Comparison of ENCODE assay signal across 14 cellular contexts in genomic region chr3:187922704-187923393, GRCh38.
A peak's percentile ranks its signal among the peaks of the same experiment; 100 is the strongest.
DNase-seq lines count a peak whose midpoint lies in the region; ATAC-seq, FAIRE-seq and TF ChIP-seq lines count a peak whose summit lies in the region.
"Had no signal": no experiment of that assay in that cellular context is flagged by ENCODE, and none has a peak within 500 bp of the region (broad histone marks: within the 10 kb centered on the region; RNA-seq: fewer than 3 reads in every experiment).

No MANE protein-coding gene starts in this region.

- TF ChIP-seq POLR2A in HepG2 (IDR thresholded peaks at IDR 0.05; ENCODE audit: insufficient read depth in 1 of 2, low read depth in 2 of 2, low read length in 2 of 2) (no peak), right lobe of liver (IDR thresholded peaks at IDR 0.05) (no peak)

- DNase-seq in HepG2 (ENCODE audit: low spot score), result no peak
- DNase-seq in right lobe of liver, result no peak
- DNase-seq in astrocyte of the hippocampus (ENCODE audit: low read depth, low spot score), result peak; percentile 45
- peak; percentile 21 for DNase-seq in stimulated activated naive CD8-positive, alpha-beta T cell treated with anti-CD3 and anti-CD28 coated beads, Interleukin-15, Interleukin-2, amounts not matched to agents 100 U/mL and 50 U/mL, for 24 hours
- no peak for DNase-seq in AG20443 (ENCODE audit: low spot score)
- no peak for DNase-seq in GM20000 (ENCODE audit: low spot score)
- DNase-seq: C1 segment of cervical spinal cord, cerebellar nuclear complex, esophagus squamous epithelium, NCI-H1105, NCI-H82, sigmoid colon had no signal

- no peak for FAIRE-seq in HepG2 (lab: Jason Lieb, UNC)

- H3K4me3 ChIP-seq in HepG2 (replicated peaks in 1 of 3; ENCODE audit: insufficient read depth in 1 of 3, low read depth in 2 of 3, low read length in 3 of 3), result no peak overlapping the region
- H3K4me3 ChIP-seq in right lobe of liver, result no peak overlapping the region
- no peak overlapping the region for H3K4me3 ChIP-seq in OCI-LY3 (ENCODE audit: low read length)
- H3K4me3 ChIP-seq: esophagus squamous epithelium, sigmoid colon had no signal

- POLR2A ChIA-PET in HepG2 (lab: Yijun Ruan, JAX), result no interaction called here

- intact Hi-C loops in HepG2 (cut with micrococcal nuclease; ENCODE audit: unreplicated experiment) (no loop called here), right lobe of liver (cut with DNase I) (no loop called here)

- H3K36me3 ChIP-seq in HepG2 (replicated peaks in 1 of 2; ENCODE audit: control insufficient read depth in 1 of 2, insufficient read depth in 2 of 2, low read length in 2 of 2) (no peaks in the 10 kb centered on the region), right lobe of liver (no peaks in the 10 kb centered on the region), OCI-LY3 (replicated peaks; ENCODE audit: low read depth, low read length) (peaks cover 10% of the 10 kb centered on the region)
- H3K36me3 ChIP-seq: esophagus squamous epithelium, sigmoid colon had no signal

- H3K4me2 ChIP-seq in HepG2 (ENCODE audit: low read depth, low read length) (no peak overlapping the region), OCI-LY3 (ENCODE audit: low read length) (peak overlapping the region; percentile 0; the same call in 1 of the 2 replicates)

- H3K27ac ChIP-seq in HepG2 (ENCODE audit: extremely low read length, insufficient read depth, low read length) (no peak overlapping the region), right lobe of liver (no peak overlapping the region), OCI-LY3 (ENCODE audit: low read length) (no peak overlapping the region)
- H3K27ac ChIP-seq: esophagus squamous epithelium, sigmoid colon had no signal

- TF ChIP-seq RAD21 in HepG2 (CRISPR knock-in tag; IDR thresholded peaks at IDR 0.05), result no peak

- H3K27me3 ChIP-seq in HepG2 (ENCODE audit: control insufficient read depth in 1 of 2, insufficient read depth in 2 of 2, low read length in 2 of 2) (no peaks in the 10 kb centered on the region), right lobe of liver (no peaks in the 10 kb centered on the region), OCI-LY3 (ENCODE audit: low read depth, low read length) (peaks cover 65% of the 10 kb centered on the region)
- H3K27me3 ChIP-seq: esophagus squamous epithelium, sigmoid colon had no signal

- H2AFZ ChIP-seq in HepG2 (ENCODE audit: low read length) (no peak overlapping the region), OCI-LY3 (ENCODE audit: low read depth, low read length) (no peak overlapping the region)

- no TSS peak for BruUV-seq in HepG2 (replicated peaks; lab: Mats Ljungman, UMichigan)

- ATAC-seq in HepG2 (no peak), right lobe of liver (no peak), HG02759 (IDR thresholded peaks at IDR 0.05; ENCODE audit: unreplicated experiment) (no peak)
- ATAC-seq in stimulated activated naive CD8-positive, alpha-beta T cell treated with anti-CD3 and anti-CD28 coated beads, Interleukin-15, Interleukin-2, amounts not matched to agents 100 U/mL and 50 U/mL, for 24 hours, result peak; percentile 84

- H4K20me1 ChIP-seq in HepG2 (ENCODE audit: insufficient read depth, low read length) (no peaks in the 10 kb centered on the region), OCI-LY3 (ENCODE audit: insufficient read depth, low read length) (peaks cover 3% of the 10 kb centered on the region; the same call in 1 of the 2 replicates)

- in situ Hi-C loops in HepG2 (cut with HindIII; ENCODE audit: extremely low pct_ligation_motif_present, low pct_unique_long_range_greater_than_20kb), result no loop called here

- H3K9me3 ChIP-seq in HepG2 (ENCODE audit: low read length) (peaks cover 14% of the 10 kb centered on the region), right lobe of liver (peaks cover 0 to 7% (median 0%) of the 10 kb centered on the region in 4 donors), OCI-LY3 (ENCODE audit: insufficient read depth, low read length) (peaks cover 19% of the 10 kb centered on the region)

- TF ChIP-seq CTCF in HepG2 (CRISPR knock-in tag; IDR thresholded peaks at IDR 0.05), result no peak
- no peak for TF ChIP-seq CTCF in right lobe of liver (IDR thresholded peaks at IDR 0.05)
- TF ChIP-seq CTCF in OCI-LY3 (IDR thresholded peaks at IDR 0.05; ENCODE audit: low read depth, low read length), result no peak
- TF ChIP-seq CTCF in GM20000 (IDR thresholded peaks at IDR 0.05; ENCODE audit: extremely low read depth, missing control alignments), result no peak

- CTCF ChIA-PET in HepG2 (lab: Yijun Ruan, JAX; ENCODE audit: low intra/inter-chr PET ratio, low total read pairs), result no interaction called here

- 70% methylated on average over 3 of the region's 3 CpGs for WGBS in HepG2 (ENCODE audit: low lambda C conversion rate)
- WGBS in right lobe of liver (ENCODE audit: insufficient coverage, low coverage, low lambda C conversion rate, missing lambda C conversion rate), result 83% methylated on average over 3 of the region's 3 CpGs

- peaks cover 56% of the 10 kb centered on the region for H3K4me1 ChIP-seq in HepG2 (ENCODE audit: insufficient read depth, low read length)
- H3K4me1 ChIP-seq in right lobe of liver, result no peaks in the 10 kb centered on the region
- peaks cover 46% of the 10 kb centered on the region for H3K4me1 ChIP-seq in OCI-LY3 (ENCODE audit: low read length)

- H3K9ac ChIP-seq in HepG2 (ENCODE audit: insufficient read depth, low read depth, low read length) (no peak overlapping the region), OCI-LY3 (ENCODE audit: low read length) (no peak overlapping the region)

- H3K79me2 ChIP-seq in HepG2 (ENCODE audit: insufficient read depth, low read length) (no peaks in the 10 kb centered on the region), OCI-LY3 (ENCODE audit: low read length) (no peaks in the 10 kb centered on the region)

- TF ChIP-seq EP300 in HepG2 (IDR thresholded peaks at IDR 0.05; ENCODE audit: low read depth in 2 of 2, low read length in 2 of 2), result no peak
- no peak for TF ChIP-seq EP300 in HepG2 (CRISPR knock-in tag; IDR thresholded peaks at IDR 0.05; ENCODE audit: borderline replicate concordance)

TF ChIP-seq in HepG2, 621 proteins besides CTCF, POLR2A, EP300 and RAD21:
- no peak for TF ChIP-seq ZBTB38 (CRISPR knock-in tag; IDR thresholded peaks at IDR 0.05)
- TF ChIP-seq ZNF607 (CRISPR knock-in tag; IDR thresholded peaks at IDR 0.05; ENCODE audit: borderline replicate concordance), result no peak
- TF ChIP-seq RARA (CRISPR knock-in tag; IDR thresholded peaks at IDR 0.05), result peak; percentile 46; the same call in 1 of the 2 replicates
- no peak for TF ChIP-seq ZNF792 (CRISPR knock-in tag; IDR thresholded peaks at IDR 0.05)
- no peak for TF ChIP-seq GMEB2 (CRISPR knock-in tag; IDR thresholded peaks at IDR 0.05; ENCODE audit: low read depth)

Comparison
In these comparisons a context has a peak if more than half of its experiments do, and no peak if none do; other contexts are left out.
1. DNase-seq: peak in astrocyte of the hippocampus (single experiment) and stimulated activated naive CD8-positive, alpha-beta T cell treated with anti-CD3 and anti-CD28 coated beads, Interleukin-15, Interleukin-2, amounts not matched to agents 100 U/mL and 50 U/mL, for 24 hours (single experiment); none in HepG2 (single experiment), right lobe of liver (0 of 3), AG20443 (single experiment) and GM20000 (single experiment).